Comparison of ENCODE assay signal across 15 cellular contexts in the genomic region with DNA sequence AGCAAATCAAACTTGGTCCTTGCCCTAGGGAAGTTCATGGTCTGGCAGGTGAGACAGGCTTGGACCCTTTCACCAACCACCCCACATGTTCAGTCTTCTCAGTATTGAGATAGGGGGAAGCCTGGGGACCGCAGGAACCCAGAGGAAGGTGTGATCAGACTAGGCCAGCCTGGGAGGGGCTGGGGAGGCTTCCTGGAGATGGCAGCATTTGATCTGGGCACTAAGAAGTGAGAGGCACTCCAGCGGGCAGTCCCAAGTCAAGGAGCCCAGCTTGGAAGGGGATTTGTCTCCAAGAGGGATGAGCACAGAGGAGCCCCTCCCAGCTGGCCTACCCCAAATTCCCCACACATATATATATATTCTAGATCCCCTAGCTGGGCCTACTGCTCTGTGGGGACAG. TPM values are rescaled to one million over a fixed set of nuclear protein-coding genes. Genes with fewer than 3 reads are reported as not detected.
DNase-seq lines count a peak whose midpoint lies in the region; ATAC-seq, FAIRE-seq and TF ChIP-seq lines count a peak whose summit lies in the region.
"Had no signal": no experiment of that assay in that cellular context is flagged by ENCODE, and none has a peak within 500 bp of the region (broad histone marks: within the 10 kb centered on the region; RNA-seq: fewer than 3 reads in every experiment).

No MANE protein-coding gene starts in this region.

- H3K27ac ChIP-seq in SK-N-SH (ENCODE audit: low read depth in 2 of 2, low read length in 1 of 2): no peak overlapping the region
- H3K27ac ChIP-seq in Peyer's patch: peak overlapping the region in 2 of 4 donors; percentile 3 to 39
- H3K27ac ChIP-seq in endothelial cell of umbilical vein (ENCODE audit: insufficient read depth, low read depth, low read length): peak overlapping the region; percentile 87
- peak overlapping the region; percentile 15 to 80 (median 74) for H3K27ac ChIP-seq in gastrocnemius medialis
- H3K27ac ChIP-seq in prostate gland: no peak overlapping the region
- H3K27ac ChIP-seq: 22Rv1 had no signal

- H3K9me3 ChIP-seq in SK-N-SH: no peaks in the 10 kb centered on the region
- no peaks in the 10 kb centered on the region for H3K9me3 ChIP-seq in Peyer's patch
- H3K9me3 ChIP-seq in endothelial cell of umbilical vein (replicated peaks; ENCODE audit: control insufficient read depth, insufficient read depth, low read length): no peaks in the 10 kb centered on the region
- no peaks in the 10 kb centered on the region for H3K9me3 ChIP-seq in gastrocnemius medialis
- H3K9me3 ChIP-seq in prostate gland: no peaks in the 10 kb centered on the region
- H3K9me3 ChIP-seq: tibial nerve had no signal

- H2AFZ ChIP-seq in SK-N-SH (ENCODE audit: low read depth) (no peak overlapping the region), endothelial cell of umbilical vein (ENCODE audit: low read depth, low read length) (peak overlapping the region; percentile 2)

- WGBS in SK-N-SH (ENCODE audit: low lambda C conversion rate): 81% methylated on average over 2 of the region's 2 CpGs
- WGBS in prostate gland: 76% methylated on average over 2 of the region's 2 CpGs

- BruUV-seq in endothelial cell of umbilical vein (replicated peaks; lab: Mats Ljungman, UMichigan): TSS peak; percentile 16

- no peak overlapping the region for H3K4me3 ChIP-seq in SK-N-SH (ENCODE audit: low read depth in 2 of 2, low read length in 1 of 2)
- H3K4me3 ChIP-seq in Peyer's patch: no peak overlapping the region
- no peak overlapping the region for H3K4me3 ChIP-seq in endothelial cell of umbilical vein (replicated peaks in 1 of 3; ENCODE audit: insufficient read depth in 1 of 3, low read depth in 1 of 3, low read length in 3 of 3)
- H3K4me3 ChIP-seq in gastrocnemius medialis: no peak overlapping the region
- no peak overlapping the region for H3K4me3 ChIP-seq in prostate gland

- H3F3A ChIP-seq in SK-N-SH (replicated peaks; ENCODE audit: insufficient read depth): no peaks in the 10 kb centered on the region

- H3K9me2 ChIP-seq in SK-N-SH: no peaks in the 10 kb centered on the region

- CTCF ChIA-PET in SK-N-SH (lab: Yijun Ruan, JAX): interaction anchor here (1.0 kb wide), 1 partner anchor 15 kb away, joined by 3 read pairs; no protein-coding TSS in a partner anchor
- CTCF ChIA-PET in endothelial cell of umbilical vein (lab: Charles Lee): interaction anchor here (1.4 to 2.0 kb wide), 6 partner anchors 11 to 76 kb away, joined by 4 to 11 read pairs (median 5); no protein-coding TSS in a partner anchor

- TF ChIP-seq RAD21 in SK-N-SH (IDR thresholded peaks at IDR 0.05; ENCODE audit: low read length): no peak

- H3K36me3 ChIP-seq in SK-N-SH (replicated peaks in 1 of 2; ENCODE audit: control insufficient read depth in 1 of 2, insufficient read depth in 2 of 2, low read length in 1 of 2) (no peaks in the 10 kb centered on the region), Peyer's patch (no peaks in the 10 kb centered on the region), endothelial cell of umbilical vein (ENCODE audit: control insufficient read depth in 2 of 2, extremely low read depth in 1 of 2, insufficient read depth in 2 of 2, low read length in 2 of 2) (peaks cover 0 to 28% of the 10 kb centered on the region in 2 experiments), gastrocnemius medialis (no peaks in the 10 kb centered on the region), prostate gland (no peaks in the 10 kb centered on the region)

- dilution Hi-C loops in endothelial cell of umbilical vein (cut with MboI; ENCODE audit: extremely low pct_ligation_motif_present, low sequenced_read_pairs): no loop called here

- H3K9ac ChIP-seq in SK-N-SH (no peak overlapping the region), endothelial cell of umbilical vein (replicated peaks; ENCODE audit: extremely low read depth, insufficient read depth, low read length) (peak overlapping the region; percentile 57)

- H3K9me1 ChIP-seq in endothelial cell of umbilical vein (replicated peaks; ENCODE audit: control insufficient read depth, extremely low read depth, insufficient read depth, low read length): no peaks in the 10 kb centered on the region

- H3K79me2 ChIP-seq in SK-N-SH (ENCODE audit: insufficient read depth) (no peaks in the 10 kb centered on the region), endothelial cell of umbilical vein (ENCODE audit: control insufficient read depth, insufficient read depth, low read length) (peaks cover 6% of the 10 kb centered on the region)

- TF ChIP-seq CTCF in SK-N-SH (IDR thresholded peaks at IDR 0.05): no peak
- TF ChIP-seq CTCF in Peyer's patch (IDR thresholded peaks at IDR 0.05): no peak
- no peak for TF ChIP-seq CTCF in endothelial cell of umbilical vein (IDR thresholded peaks at IDR 0.05; ENCODE audit: extremely low read depth in 1 of 2, insufficient read depth in 1 of 2, low read depth in 1 of 2, low read length in 2 of 2)
- TF ChIP-seq CTCF in gastrocnemius medialis (IDR thresholded peaks at IDR 0.05 in 4 of 5, conservative IDR thresholded peaks at IDR 0.05 in 1 of 5): no peak
- TF ChIP-seq CTCF in prostate gland (IDR thresholded peaks at IDR 0.05): no peak

- H4K20me1 ChIP-seq in SK-N-SH (ENCODE audit: insufficient read depth) (no peaks in the 10 kb centered on the region), endothelial cell of umbilical vein (replicated peaks; ENCODE audit: control insufficient read depth, extremely low read depth, insufficient read depth, low read length) (no peaks in the 10 kb centered on the region)

- H3K27me3 ChIP-seq in SK-N-SH (ENCODE audit: insufficient read depth) (no peaks in the 10 kb centered on the region), Peyer's patch (no peaks in the 10 kb centered on the region), endothelial cell of umbilical vein (ENCODE audit: control insufficient read depth in 2 of 2, insufficient read depth in 2 of 2, low read length in 2 of 2) (no peaks in the 10 kb centered on the region), gastrocnemius medialis (peaks cover 0 to 7% (median under 1%) of the 10 kb centered on the region in 3 donors), prostate gland (replicated peaks; ENCODE audit: insufficient read depth) (no peaks in the 10 kb centered on the region)

- no peak for FAIRE-seq in endothelial cell of umbilical vein (lab: Jason Lieb, UNC)
- FAIRE-seq: keratinocyte had no signal

- TF ChIP-seq POLR2A in Peyer's patch (IDR thresholded peaks at IDR 0.05) (no peak), endothelial cell of umbilical vein (IDR thresholded peaks at IDR 0.05; ENCODE audit: low read depth, low read length) (no peak), gastrocnemius medialis (IDR thresholded peaks at IDR 0.05) (no peak), prostate gland (IDR thresholded peaks at IDR 0.05) (no peak)

- intact Hi-C loops in endothelial cell of umbilical vein (cut with micrococcal nuclease) (no loop called here), gastrocnemius medialis (cut with DNase I; ENCODE audit: low total_unique reads) (no loop called here), prostate gland (cut with DNase I) (no loop called here)

- DNase-seq in SK-N-SH: peak; percentile 11
- DNase-seq in Peyer's patch: peak in 2 of 3 donors; percentile 38 to 43
- DNase-seq in endothelial cell of umbilical vein (ENCODE audit: low read depth, low spot score): no peak
- DNase-seq in gastrocnemius medialis: peak in 1 of 2 donors; percentile 5
- DNase-seq in stimulated activated CD4-positive, alpha-beta T cell treated with anti-CD3 and anti-CD28 coated beads, Interleukin-1b, Interleukin-23, amount 100 ng/mL, for 48 hours: no peak
- no peak for DNase-seq in NCI-H2227 treated with DMSO at 0.1 percent for 48 hours (lab: John Stamatoyannopoulos, UW)
- DNase-seq in prostate gland (ENCODE audit: low spot score): no peak
- DNase-seq: NCI-H2081; occipital lobe; RPMI8226; stimulated activated CD4-positive, alpha-beta T cell treated with anti-CD3 and anti-CD28 coated beads, Interleukin-4, amount 100 ng/mL, for 4 hours had no signal

- POLR2A ChIA-PET in SK-N-SH (lab: Yijun Ruan, JAX): no interaction called here
- POLR2A ChIA-PET in endothelial cell of umbilical vein (lab: Charles Lee): no interaction called here

- H3K4me2 ChIP-seq in SK-N-SH (no peak overlapping the region), endothelial cell of umbilical vein (ENCODE audit: insufficient read depth, low read length) (peak overlapping the region; percentile 41)

- in situ Hi-C loops in gastrocnemius medialis (cut with MboI; ENCODE audit: low sequenced_read_pairs in 4 of 4): no loop called here

- no peak for TF ChIP-seq EP300 in SK-N-SH (IDR thresholded peaks at IDR 0.05; ENCODE audit: borderline replicate concordance in 1 of 2, low read depth in 1 of 2, low read length in 1 of 2)

- H3K4me1 ChIP-seq in SK-N-SH (ENCODE audit: control insufficient read depth in 1 of 2, insufficient read depth in 2 of 2, low read depth in 1 of 2, low read length in 1 of 2): peaks cover 0 to 3% of the 10 kb centered on the region in 2 experiments; a peak in 1 of 4 replicates
- peaks cover 0 to 11% (median 9%) of the 10 kb centered on the region in 4 donors for H3K4me1 ChIP-seq in Peyer's patch
- H3K4me1 ChIP-seq in endothelial cell of umbilical vein (ENCODE audit: control insufficient read depth, extremely low read depth, insufficient read depth, low read length): peaks cover 64% of the 10 kb centered on the region
- H3K4me1 ChIP-seq in gastrocnemius medialis: peaks cover 4 to 6% of the 10 kb centered on the region in 2 donors
- H3K4me1 ChIP-seq in prostate gland (replicated peaks): no peaks in the 10 kb centered on the region

- ATAC-seq in SK-N-SH treated with all-trans-retinoic acid at 6 μM for 48 hours: no peak
- ATAC-seq in gastrocnemius medialis: no peak

TF ChIP-seq in SK-N-SH, 30 proteins besides CTCF, POLR2A, EP300 and RAD21 (continues in another document):
- TF ChIP-seq CHD2 (IDR thresholded peaks at IDR 0.05; ENCODE audit: low read length, partially characterized antibody): no peak

TF ChIP-seq in SK-N-SH treated with all-trans-retinoic acid at 6 μM for 48 hours, 23 proteins besides CTCF, POLR2A, EP300 and RAD21 (continues in another document):
- TF ChIP-seq ZFP3 (CRISPR knock-in tag; IDR thresholded peaks at IDR 0.05): no peak

RNA-seq across cellular contexts. Expression of gene LRRC32, which starts 5.4 kb away (rescaled TPM):
- polyA plus RNA-seq in SK-N-SH (2012; rRNA removed) (0.19 and 0.43 TPM in 2 replicates), endothelial cell of umbilical vein (70.2 and 77.2 TPM in 2 replicates)
- polyA plus RNA-seq in SK-N-SH (2012; cell fraction: cytosol; rRNA removed): 0.28 and 0.30 TPM in 2 replicates
- 0.42 and 0.57 TPM in 2 replicates for polyA plus RNA-seq in SK-N-SH (2012; cell fraction: nucleus; rRNA removed)
- total RNA-seq in Peyer's patch (10 to 100 TPM in 3 of 4 donors, 1 to 10 TPM in 1; 4.0 to 36.7 (median 23.0) TPM), endothelial cell of umbilical vein (77.0 and 117 TPM in 2 replicates), gastrocnemius medialis (10 to 100 TPM; 14.5 to 35.5 (median 23.4) TPM), prostate gland (10 to 100 TPM; 16.2 to 37.3 TPM)
- 57.4 and 58.8 TPM in 2 replicates for polyA plus RNA-seq in endothelial cell of umbilical vein (2011; cell fraction: cytosol; rRNA removed)
- polyA plus RNA-seq in endothelial cell of umbilical vein (2011; cell fraction: nucleus; rRNA removed): 42.3 and 50.8 TPM in 2 replicates
- 60.8 and 95.7 TPM in 2 replicates for polyA plus RNA-seq in endothelial cell of umbilical vein (2012)
- polyA minus RNA-seq in endothelial cell of umbilical vein: 72.1 and 79.5 TPM in 2 replicates
- 0.31 TPM for polyA minus RNA-seq in endothelial cell of umbilical vein (2011; cell fraction: cytosol; rRNA and poly(A)+ RNA removed)
- polyA minus RNA-seq in endothelial cell of umbilical vein (2011; cell fraction: nucleus; rRNA and poly(A)+ RNA removed): 17.6 and 21.6 TPM in 2 replicates
- polyA plus RNA-seq: keratinocyte had no signal

Comparison
In these comparisons a context has a peak if more than half of its experiments do, and no peak if none do; other contexts are left out.
1. DNase-seq: peak in SK-N-SH (single experiment) and Peyer's patch (2 of 3); none in endothelial cell of umbilical vein (single experiment), stimulated activated CD4-positive, alpha-beta T cell treated with anti-CD3 and anti-CD28 coated beads, Interleukin-1b, Interleukin-23, amount 100 ng/mL, for 48 hours (single experiment), NCI-H2227 treated with DMSO at 0.1 percent for 48 hours (single experiment) and prostate gland (single experiment).
2. H3K27ac ChIP-seq: peak in endothelial cell of umbilical vein (single experiment) and gastrocnemius medialis (4 of 4); none in SK-N-SH (0 of 2) and prostate gland (0 of 2).